Comparison of ENCODE assay signal across 18 cellular contexts in genomic region chr17:4006745-4007211, GRCh38. TPM values are rescaled to one million over a fixed set of nuclear protein-coding genes. Genes with fewer than 3 reads are reported as not detected.
A peak's percentile ranks its signal among the peaks of the same experiment; 100 is the strongest.
DNase-seq lines count a peak whose midpoint lies in the region; ATAC-seq and TF ChIP-seq lines count a peak whose summit lies in the region.
"Had no signal": no experiment of that assay in that cellular context is flagged by ENCODE, and none has a peak within 500 bp of the region (broad histone marks: within the 10 kb centered on the region; RNA-seq: fewer than 3 reads in every experiment).

No MANE protein-coding gene starts in this region.

- peaks cover 8% of the 10 kb centered on the region for H4K20me1 ChIP-seq in DND-41 (ENCODE audit: insufficient read depth, low read length)

- H3K4me3 Mint-ChIP-seq in glutamatergic neuron (ENCODE audit: unreplicated experiment) = no peak overlapping the region
- H3K4me3 Mint-ChIP-seq in osteocyte (ENCODE audit: unreplicated experiment) = no peak overlapping the region
- no peak overlapping the region for H3K4me3 Mint-ChIP-seq in natural killer cell treated with Interleukin-12 subunit alpha and Interleukin-12 subunit beta and Interleukin-15 and Interleukin-18, amount 100 ng/mL, for 72 hours
- H3K4me3 Mint-ChIP-seq: IgD-negative memory B cell; naive thymus-derived CD4-positive, alpha-beta T cell had no signal

- H3K27me3 ChIP-seq in DND-41 (ENCODE audit: insufficient read depth, low read length, poor library complexity) = no peaks in the 10 kb centered on the region
- H3K27me3 ChIP-seq in sigmoid colon = peaks cover 0 to 4% (median 0%) of the 10 kb centered on the region in 3 donors

- no peak for TF ChIP-seq POLR2A in sigmoid colon (IDR thresholded peaks at IDR 0.05)

- TF ChIP-seq CTCF in DND-41 (IDR thresholded peaks at IDR 0.05; ENCODE audit: borderline replicate concordance, extremely low read depth, low read length, poor library complexity, severe bottlenecking) (no peak), glutamatergic neuron (IDR thresholded peaks at IDR 0.05; ENCODE audit: partially characterized antibody, unreplicated experiment) (no peak), osteocyte (IDR thresholded peaks at IDR 0.05) (no peak), sigmoid colon (IDR thresholded peaks at IDR 0.05) (no peak)

- TF ChIP-seq EP300 in sigmoid colon (IDR thresholded peaks at IDR 0.05) = no peak

- H3K9ac ChIP-seq in DND-41 (ENCODE audit: low read depth, low read length) = no peak overlapping the region

- H3K27me3 Mint-ChIP-seq in glutamatergic neuron (ENCODE audit: unreplicated experiment) (peaks cover 2% of the 10 kb centered on the region), osteocyte (ENCODE audit: unreplicated experiment) (no peaks in the 10 kb centered on the region)
- no peaks in the 10 kb centered on the region for H3K27me3 Mint-ChIP-seq in natural killer cell treated with Interleukin-12 subunit alpha and Interleukin-12 subunit beta and Interleukin-15 and Interleukin-18, amount 100 ng/mL, for 72 hours
- H3K27me3 Mint-ChIP-seq: IgD-negative memory B cell; naive thymus-derived CD4-positive, alpha-beta T cell had no signal

- H3K27ac ChIP-seq in DND-41 (ENCODE audit: low read length) (no peak overlapping the region), KOPT-K1 (ENCODE audit: low read depth, low read length, poor library complexity, severe bottlenecking) (peak overlapping the region; percentile 27), sigmoid colon (peak overlapping the region in 2 of 4 donors; percentile 10 to 18)

- H2AFZ ChIP-seq in DND-41 (ENCODE audit: low read depth, low read length) = no peak overlapping the region

- no peak overlapping the region for H3K4me3 ChIP-seq in DND-41 (ENCODE audit: low read depth in 1 of 2, low read length in 2 of 2)
- no peak overlapping the region for H3K4me3 ChIP-seq in sigmoid colon

- 77 to 82% methylated on average over 8 of the region's 8 CpGs for WGBS in sigmoid colon, 2 donors

- H3K36me3 Mint-ChIP-seq in glutamatergic neuron (ENCODE audit: unreplicated experiment) (no peaks in the 10 kb centered on the region), osteocyte (ENCODE audit: unreplicated experiment) (peaks cover 31% of the 10 kb centered on the region)
- H3K36me3 Mint-ChIP-seq in natural killer cell treated with Interleukin-12 subunit alpha and Interleukin-12 subunit beta and Interleukin-15 and Interleukin-18, amount 100 ng/mL, for 72 hours = no peaks in the 10 kb centered on the region
- H3K36me3 Mint-ChIP-seq: IgD-negative memory B cell had no signal

- H3K9me3 ChIP-seq in DND-41 (ENCODE audit: insufficient read depth, low read length, severe bottlenecking) (no peaks in the 10 kb centered on the region), KOPT-K1 (ENCODE audit: insufficient read depth, low read length, poor library complexity, severe bottlenecking) (no peaks in the 10 kb centered on the region), sigmoid colon (no peaks in the 10 kb centered on the region)

- no peak overlapping the region for H3K4me2 ChIP-seq in DND-41 (ENCODE audit: insufficient read depth, low read length)

- H3K79me2 ChIP-seq in DND-41 (ENCODE audit: insufficient read depth, low read length) = no peaks in the 10 kb centered on the region

- DNase-seq in DND-41 (peak; percentile 38), glutamatergic neuron (no peak), osteocyte (ENCODE audit: extremely low spot score, unreplicated experiment) (peak; percentile 74), sigmoid colon (no peak)
- DNase-seq in natural killer cell treated with Interleukin-12 subunit alpha and Interleukin-12 subunit beta and Interleukin-15 and Interleukin-18, amount 100 ng/mL, for 72 hours (ENCODE audit: low spot score) = no peak
- DNase-seq: AML-193; amniotic stem cell; central memory CD4-positive, alpha-beta T cell; effector CD8-positive, alpha-beta T cell; left ventricle myocardium superior; naive thymus-derived CD4-positive, alpha-beta T cell; NCI-H1105 treated with DMSO at 0.1 percent for 48 hours; NCI-H2171; NCI-H748 treated with DMSO at 0.1 percent for 48 hours; substantia nigra had no signal

- peaks cover 7% of the 10 kb centered on the region for H3K9me3 Mint-ChIP-seq in glutamatergic neuron (ENCODE audit: unreplicated experiment)
- H3K9me3 Mint-ChIP-seq in osteocyte (ENCODE audit: unreplicated experiment) = no peaks in the 10 kb centered on the region
- H3K9me3 Mint-ChIP-seq in natural killer cell treated with Interleukin-12 subunit alpha and Interleukin-12 subunit beta and Interleukin-15 and Interleukin-18, amount 100 ng/mL, for 72 hours = no peaks in the 10 kb centered on the region
- H3K9me3 Mint-ChIP-seq: IgD-negative memory B cell; naive thymus-derived CD4-positive, alpha-beta T cell had no signal

- no peaks in the 10 kb centered on the region for H3K4me1 ChIP-seq in DND-41 (ENCODE audit: insufficient read depth, low read length)
- peaks cover 0 to 20% (median 15%) of the 10 kb centered on the region in 4 donors for H3K4me1 ChIP-seq in sigmoid colon

- H3K27ac Mint-ChIP-seq in glutamatergic neuron (ENCODE audit: unreplicated experiment) (peak overlapping the region; percentile 13), osteocyte (ENCODE audit: unreplicated experiment) (no peak overlapping the region)
- no peak overlapping the region for H3K27ac Mint-ChIP-seq in natural killer cell treated with Interleukin-12 subunit alpha and Interleukin-12 subunit beta and Interleukin-15 and Interleukin-18, amount 100 ng/mL, for 72 hours
- H3K27ac Mint-ChIP-seq: IgD-negative memory B cell had no signal

- intact Hi-C loops in sigmoid colon (cut with DNase I) = loop anchor here (5.0 kb wide), 1 partner anchor 269 kb away; no protein-coding TSS in a partner anchor

- ATAC-seq in DND-41 (ENCODE audit: insufficient read depth, low read depth) = peak; percentile 27; the same call in 1 of the 3 replicates
- no peak for ATAC-seq in HG03432 (IDR thresholded peaks at IDR 0.05; ENCODE audit: unreplicated experiment)
- no peak for ATAC-seq in natural killer cell treated with Interleukin-12 subunit alpha and Interleukin-12 subunit beta and Interleukin-15 and Interleukin-18, amount 100 ng/mL, for 72 hours
- ATAC-seq: left ventricle myocardium superior; naive thymus-derived CD4-positive, alpha-beta T cell had no signal

- peaks cover 52% of the 10 kb centered on the region for H3K36me3 ChIP-seq in DND-41 (ENCODE audit: insufficient read depth, low read length)
- peaks cover 68% of the 10 kb centered on the region for H3K36me3 ChIP-seq in KOPT-K1 (ENCODE audit: insufficient read depth, low read length)
- peaks cover 10 to 50% (median 43%) of the 10 kb centered on the region in 4 donors for H3K36me3 ChIP-seq in sigmoid colon

- H3K4me1 Mint-ChIP-seq in glutamatergic neuron (ENCODE audit: low read depth, unreplicated experiment) (peaks cover 12% of the 10 kb centered on the region), osteocyte (ENCODE audit: unreplicated experiment) (peaks cover 7% of the 10 kb centered on the region)
- H3K4me1 Mint-ChIP-seq in natural killer cell treated with Interleukin-12 subunit alpha and Interleukin-12 subunit beta and Interleukin-15 and Interleukin-18, amount 100 ng/mL, for 72 hours (ENCODE audit: low read depth in 2 of 2) = peaks cover 0 to 2% of the 10 kb centered on the region in 2 donors

RNA-seq across cellular contexts. Expression of gene ATP2A3, which starts 42.5 kb away (rescaled TPM):
- total RNA-seq in glutamatergic neuron (ENCODE audit: unreplicated experiment) = 97.8 TPM
- total RNA-seq in osteocyte = not detected in 2 replicates
- 10 to 100 TPM in 1 of 4 donors, 1 to 10 TPM in 3; 3.6 to 12.7 (median 5.0) TPM for total RNA-seq in sigmoid colon
- 100 to 1,000 TPM in 1 of 3 donors, 10 to 100 TPM in 2; 19.2 to 158 (median 21.6) TPM for polyA plus RNA-seq in sigmoid colon
- total RNA-seq in natural killer cell treated with Interleukin-12 subunit alpha and Interleukin-12 subunit beta and Interleukin-15 and Interleukin-18, amount 100 ng/mL, for 72 hours = 100 to 1,000 TPM; 125 to 234 TPM

Comparison
In these comparisons a context has a peak if more than half of its experiments do, and no peak if none do; other contexts are left out.
1. DNase-seq: peak in DND-41 (single experiment) and osteocyte (single experiment); none in glutamatergic neuron (single experiment), sigmoid colon (single experiment) and natural killer cell treated with Interleukin-12 subunit alpha and Interleukin-12 subunit beta and Interleukin-15 and Interleukin-18, amount 100 ng/mL, for 72 hours (single experiment).